ENCODE assay signal across 25 cellular contexts in genomic region chr7:22255342-22255741, GRCh38.
A peak's percentile ranks its signal among the peaks of the same experiment; 100 is the strongest.
DNase-seq lines count a peak whose midpoint lies in the region; ATAC-seq and TF ChIP-seq lines count a peak whose summit lies in the region.
"Had no signal": no experiment of that assay in that cellular context is flagged by ENCODE, and none has a peak within 500 bp of the region (broad histone marks: within the 10 kb centered on the region; RNA-seq: fewer than 3 reads in every experiment).

No MANE protein-coding gene starts in this region.

- WGBS in adrenal gland, 4 donors = 94 to 100% (median 97%) methylated on average over 1 of the region's 1 CpG

- peak; percentile 76 to 81 for ATAC-seq in activated T-cell treated with anti-CD3 and anti-CD28 coated beads, Interleukin-2, amount 50 U/mL, for 4 hours
- ATAC-seq in omental fat pad (ENCODE audit: low FRiP score) = no peak
- ATAC-seq: naive thymus-derived CD4-positive, alpha-beta T cell; Right ventricle myocardium inferior had no signal

- H3K9me3 Mint-ChIP-seq in activated T-cell treated with anti-CD3 and anti-CD28 coated beads, Interleukin-2, amount 50 U/mL, for 4 hours = no peaks in the 10 kb centered on the region
- H3K9me3 Mint-ChIP-seq: IgD-negative memory B cell had no signal

- intact Hi-C loops in adrenal gland (cut with DNase I) = no loop called here

- TF ChIP-seq POLR2A in adrenal gland (IDR thresholded peaks at IDR 0.05) = no peak

- DNase-seq in stimulated activated CD4-positive, alpha-beta T cell treated with anti-CD3 and anti-CD28 coated beads, Interleukin-4, amount 100 ng/mL, for 24 hours = peak; percentile 4
- no peak for DNase-seq in stimulated activated CD4-positive, alpha-beta T cell treated with anti-CD3 and anti-CD28 coated beads, Interleukin-12 subunit alpha, Interleukin-12 subunit beta, amount 100 ng/mL, for 4 hours
- no peak for DNase-seq in activated T-cell treated with anti-CD3 and anti-CD28 coated beads, Interleukin-2, amount 50 U/mL, for 4 hours
- DNase-seq in substantia nigra (lab: John Stamatoyannopoulos, UW) (no peak), adrenal gland (no peak), omental fat pad (ENCODE audit: low spot score) (no peak), NCI-H1105 (lab: John Stamatoyannopoulos, UW) (no peak)
- DNase-seq: activated effector memory CD4-positive, alpha-beta T cell treated with Interleukin-2 at 50 U/mL for 16 hours; foreskin melanocyte; immature natural killer cell; left ventricle myocardium inferior; naive thymus-derived CD4-positive, alpha-beta T cell; NCI-H1417 treated with DMSO at 0.1 percent for 48 hours; NCI-H2081 treated with DMSO at 0.1 percent for 48 hours; right cardiac atrium; T-helper 9 cell; upper lobe of right lung; WERI-Rb-1 had no signal

- H3K4me1 ChIP-seq in adrenal gland (replicated peaks in 1 of 2) = no peaks in the 10 kb centered on the region
- H3K4me1 ChIP-seq: esophagus muscularis mucosa had no signal

- H3K36me3 ChIP-seq in adrenal gland (replicated peaks in 1 of 2) = no peaks in the 10 kb centered on the region
- H3K36me3 ChIP-seq: cardiac muscle cell, esophagus muscularis mucosa, left ventricle myocardium inferior, upper lobe of right lung, WERI-Rb-1 had no signal

- no peak overlapping the region for H3K4me3 ChIP-seq in adrenal gland
- H3K4me3 ChIP-seq: cardiac muscle cell, esophagus muscularis mucosa, left ventricle myocardium inferior, upper lobe of right lung had no signal

- no peaks in the 10 kb centered on the region for H3K4me1 Mint-ChIP-seq in activated T-cell treated with anti-CD3 and anti-CD28 coated beads, Interleukin-2, amount 50 U/mL, for 4 hours (ENCODE audit: low read depth)
- H3K4me1 Mint-ChIP-seq: CD4-positive, CD25-positive, alpha-beta regulatory T cell; immature natural killer cell had no signal

- H3K36me3 Mint-ChIP-seq in activated T-cell treated with anti-CD3 and anti-CD28 coated beads, Interleukin-2, amount 50 U/mL, for 4 hours (ENCODE audit: insufficient read depth) = no peaks in the 10 kb centered on the region
- H3K36me3 Mint-ChIP-seq: CD4-positive, CD25-positive, alpha-beta regulatory T cell; IgD-negative memory B cell; immature natural killer cell; naive thymus-derived CD4-positive, alpha-beta T cell had no signal

- H3K27me3 ChIP-seq in layer of hippocampus (ENCODE audit: control insufficient read depth, insufficient read depth, low read length) (no peaks in the 10 kb centered on the region), adrenal gland (no peaks in the 10 kb centered on the region)
- H3K27me3 ChIP-seq: cardiac muscle cell, esophagus muscularis mucosa, upper lobe of right lung had no signal

- H3K27ac ChIP-seq in layer of hippocampus (ENCODE audit: low read depth, low read length) = peak overlapping the region; percentile 64
- peak overlapping the region; percentile 77 for H3K27ac ChIP-seq in substantia nigra (ENCODE audit: low read depth, low read length, poor library complexity, severe bottlenecking)
- H3K27ac ChIP-seq in adrenal gland = no peak overlapping the region
- H3K27ac ChIP-seq: cardiac muscle cell, coronary artery, esophagus muscularis mucosa, left ventricle myocardium inferior, upper lobe of right lung, WERI-Rb-1 had no signal

- no peaks in the 10 kb centered on the region for H3K9me3 ChIP-seq in adrenal gland (replicated peaks in 1 of 3)
- H3K9me3 ChIP-seq: esophagus muscularis mucosa, left ventricle myocardium inferior, upper lobe of right lung had no signal

- TF ChIP-seq CTCF in adrenal gland (IDR thresholded peaks at IDR 0.05) = no peak
- TF ChIP-seq CTCF in omental fat pad (IDR thresholded peaks at IDR 0.05) = no peak

- peaks cover 4% of the 10 kb centered on the region for H3K27me3 Mint-ChIP-seq in activated T-cell treated with anti-CD3 and anti-CD28 coated beads, Interleukin-2, amount 50 U/mL, for 4 hours (ENCODE audit: low read depth)
- H3K27me3 Mint-ChIP-seq: CD4-positive, CD25-positive, alpha-beta regulatory T cell; IgD-negative memory B cell had no signal

- no peak overlapping the region for H3K4me3 Mint-ChIP-seq in activated T-cell treated with anti-CD3 and anti-CD28 coated beads, Interleukin-2, amount 50 U/mL, for 4 hours
- H3K4me3 Mint-ChIP-seq: CD4-positive, CD25-positive, alpha-beta regulatory T cell; IgD-negative memory B cell; immature natural killer cell; naive thymus-derived CD4-positive, alpha-beta T cell had no signal

Comparison
In these comparisons a context has a peak if more than half of its experiments do, and no peak if none do; other contexts are left out.
1. H3K27ac ChIP-seq: peak in layer of hippocampus (single experiment) and substantia nigra (single experiment); none in adrenal gland (0 of 5).